In the genomic region with DNA sequence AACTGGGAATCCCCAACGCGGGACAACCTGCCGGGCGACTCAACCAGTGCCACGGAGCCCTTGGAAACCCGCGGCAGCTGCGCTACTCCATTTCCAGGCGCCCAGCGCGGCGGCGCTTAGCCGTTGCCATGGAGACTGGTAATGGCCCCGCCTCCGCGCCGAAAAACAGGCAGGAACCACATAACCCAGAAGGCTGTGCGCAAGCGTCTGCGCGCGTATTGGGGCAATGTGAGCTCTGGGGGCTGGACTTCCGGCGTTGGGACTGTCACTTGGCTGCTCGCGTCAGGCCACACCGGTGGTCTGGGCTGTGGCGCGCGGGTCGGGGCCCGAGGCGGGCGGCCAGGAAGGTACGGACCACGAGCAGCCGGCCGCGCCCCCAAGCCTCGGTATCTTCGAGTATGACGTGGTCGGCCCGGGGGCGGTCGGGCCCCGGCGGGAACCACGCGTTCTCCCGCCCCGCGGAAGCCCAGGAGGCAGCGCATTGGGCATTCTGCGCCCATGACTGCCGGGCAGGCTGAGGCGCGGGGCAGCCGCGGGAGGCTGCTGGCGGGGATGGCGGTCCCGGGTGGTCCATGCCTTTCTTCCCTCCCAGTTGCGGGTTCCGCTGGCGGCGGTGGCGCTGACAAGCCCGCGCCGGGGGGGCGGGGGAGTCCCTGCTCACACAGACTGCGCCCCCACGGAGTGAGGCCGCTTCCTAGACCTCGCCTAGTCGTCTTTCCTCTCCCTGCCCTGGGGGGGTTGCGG, we compare ENCODE assay signal across 8 cellular contexts. TPM values are rescaled to one million over a fixed set of nuclear protein-coding genes. Genes with fewer than 3 reads are reported as not detected.
A peak's percentile ranks its signal among the peaks of the same experiment; 100 is the strongest.
DNase-seq lines count a peak whose midpoint lies in the region; ATAC-seq, FAIRE-seq and TF ChIP-seq lines count a peak whose summit lies in the region.

ZNF324B (plus strand) TSS at position 265 of the 744 bp plus-strand sequence. CDS start 2,080 bp downstream, outside the sequence.

- no peak within 1 kb of the TSS for H4K91ac ChIP-seq in trophoblast cell (ENCODE audit: low read depth, low read length)

- H3K36me3 ChIP-seq in heart left ventricle (peaks cover 0 to 22% (median 4%) of the 10 kb centered on the region in 9 donors), trophoblast cell (ENCODE audit: control insufficient read depth in 1 of 2, insufficient read depth in 2 of 2, low read length in 2 of 2) (peaks cover 10 to 16% of the 10 kb centered on the region in 2 experiments), transverse colon (no peaks in the 10 kb centered on the region)

- TF ChIP-seq EP300 in transverse colon (IDR thresholded peaks at IDR 0.05; ENCODE audit: low read depth) = no peak

- H3K27ac ChIP-seq in heart left ventricle = peak within 1 kb of the TSS in 10 of 12 donors; percentile 12 to 78 (median 62)
- no peak within 1 kb of the TSS for H3K27ac ChIP-seq in trophoblast cell (ENCODE audit: low read depth, low read length)
- peak within 1 kb of the TSS; percentile 67 to 83 (median 74) for H3K27ac ChIP-seq in transverse colon

- H3K4me1 ChIP-seq in heart left ventricle = peaks cover 0 to 10% (median 6%) of the 10 kb centered on the region in 12 donors
- H3K4me1 ChIP-seq in trophoblast cell (ENCODE audit: control insufficient read depth in 1 of 2, insufficient read depth in 2 of 2, low read length in 2 of 2) = peaks cover 3% of the 10 kb centered on the region in 2 experiments
- H3K4me1 ChIP-seq in transverse colon = peaks cover 0 to 15% (median 10%) of the 10 kb centered on the region in 4 donors

- no peak within 1 kb of the TSS for H2BK120ac ChIP-seq in trophoblast cell (ENCODE audit: insufficient read depth, low read length, poor library complexity)

- H3K9me3 ChIP-seq in heart left ventricle (peaks cover 0 to 9% (median 0%) of the 10 kb centered on the region in 12 donors), trophoblast cell (ENCODE audit: insufficient read depth, low read depth, low read length) (peaks cover 8% of the 10 kb centered on the region), transverse colon (peaks cover 0 to 5% of the 10 kb centered on the region in 2 donors)

- peak within 1 kb of the TSS; percentile 71 for H4K8ac ChIP-seq in trophoblast cell (ENCODE audit: low read depth, low read length)

- H2BK12ac ChIP-seq in trophoblast cell (ENCODE audit: low read length) = no peak within 1 kb of the TSS

- peak within 1 kb of the TSS; percentile 61 for H3K23ac ChIP-seq in trophoblast cell (ENCODE audit: low read length)

- peaks cover 2% of the 10 kb centered on the region for H3K79me1 ChIP-seq in trophoblast cell (ENCODE audit: low read length)

- no peak within 1 kb of the TSS for H2AK5ac ChIP-seq in trophoblast cell (ENCODE audit: low read length)

- in situ Hi-C loops in transverse colon (cut with MboI; ENCODE audit: low pct_ligation_motif_present in 1 of 4, low pct_unique_long_range_greater_than_20kb in 1 of 4, low sequenced_read_pairs in 3 of 4) = no loop called here

- WGBS in heart left ventricle, 4 donors = 0 to 1% (median 0%) methylated on average over 24 to 79 of the region's 79 CpGs
- no CpG with 5 or more reads among the region's 79 CpGs for WGBS in trophoblast cell (ENCODE audit: extremely low coverage, insufficient coverage, insufficient read length)
- WGBS in transverse colon (ENCODE audit: low coverage in 1 of 2), 2 donors = 0% methylated on average over 38 of the region's 79 CpGs; no CpG with 5 or more reads in 1 of the 2 donors

- TF ChIP-seq CTCF in heart left ventricle (IDR thresholded peaks at IDR 0.05) (no peak), transverse colon (IDR thresholded peaks at IDR 0.05) (no peak)

- peak within 1 kb of the TSS; percentile 67 for H3K9ac ChIP-seq in trophoblast cell (ENCODE audit: low read length)

- H3K79me2 ChIP-seq in trophoblast cell (ENCODE audit: control insufficient read depth, insufficient read depth, low read length, poor library complexity) = peaks cover 2% of the 10 kb centered on the region

- H3K14ac ChIP-seq in trophoblast cell (ENCODE audit: low read length) = peak within 1 kb of the TSS; percentile 21

- peak within 1 kb of the TSS; percentile 28 for H4K12ac ChIP-seq in trophoblast cell (ENCODE audit: low read depth, low read length)

- H3K4ac ChIP-seq in trophoblast cell (ENCODE audit: low read depth, low read length) = no peak within 1 kb of the TSS

- DNase-seq in GM12891 (ENCODE audit: insufficient read length, low spot score) (peak; percentile 97), NCI-H1417 treated with DMSO at 0.1 percent for 48 hours (lab: John Stamatoyannopoulos, UW) (peak; percentile 68), SW 1271 (lab: John Stamatoyannopoulos, UW) (peak; percentile 85 to 90), heart left ventricle (peak; percentile 95 to 98 (median 97)), trophoblast cell (peak; percentile 97 to 99), transverse colon (peak; percentile 96)
- DNase-seq in activated naive CD8-positive, alpha-beta T cell treated with anti-CD3 and anti-CD28 coated beads, Interleukin-2, amount 50 U/mL, for 16 hours (ENCODE audit: low read depth, low spot score) = peak; percentile 96

- H3K18ac ChIP-seq in trophoblast cell (ENCODE audit: low read length) = peak within 1 kb of the TSS; percentile 6

- peaks cover 0 to 11% (median 0%) of the 10 kb centered on the region in 9 donors for H3K27me3 ChIP-seq in heart left ventricle
- H3K27me3 ChIP-seq in trophoblast cell (ENCODE audit: insufficient read depth, low read length) = no peaks in the 10 kb centered on the region
- H3K27me3 ChIP-seq in transverse colon = no peaks in the 10 kb centered on the region

- peak within 1 kb of the TSS; percentile 82 for H2AFZ ChIP-seq in trophoblast cell (ENCODE audit: insufficient read depth, low read length, poor library complexity)

- ATAC-seq in HG02798 (IDR thresholded peaks at IDR 0.05; ENCODE audit: poor library complexity, unreplicated experiment) = peak; percentile 97
- ATAC-seq in heart left ventricle = peak; percentile 94 to 100 (median 98)

- H3K4me3 ChIP-seq in heart left ventricle (peak within 1 kb of the TSS; percentile 58 to 97 (median 85)), trophoblast cell (ENCODE audit: low read depth, low read length) (peak within 1 kb of the TSS; percentile 87), transverse colon (peak within 1 kb of the TSS; percentile 71 to 91 (median 86))

- intact Hi-C loops in heart left ventricle (cut with DNase I) (loop anchor here in 2 of 10 donors (1.0 kb wide), 1 partner anchor 11 kb away; the partner anchor contains the start of gene ZNF132 (in 2 of the 2)), transverse colon (cut with DNase I; ENCODE audit: low total_unique reads) (no loop called here)

- peak; percentile 45; the same call in 1 of the 2 replicates for TF ChIP-seq POLR2A in GM12891 (IDR thresholded peaks at IDR 0.05; ENCODE audit: low read depth, low read length)
- peak in 1 of 2 donors; percentile 80 for TF ChIP-seq POLR2A in heart left ventricle (IDR thresholded peaks at IDR 0.05)
- TF ChIP-seq POLR2A in transverse colon (IDR thresholded peaks at IDR 0.05) = peak; percentile 57

- no peak within 1 kb of the TSS for H2BK5ac ChIP-seq in trophoblast cell (ENCODE audit: low read depth, low read length, poor library complexity)

- peak within 1 kb of the TSS; percentile 97 for H3K4me2 ChIP-seq in trophoblast cell (ENCODE audit: low read length)

- FAIRE-seq in GM12891 (lab: Jason Lieb, UNC) = peak; percentile 93

TF ChIP-seq in GM12891, 5 proteins besides CTCF, POLR2A, EP300 and RAD21:
- TF ChIP-seq POU2F2 (IDR thresholded peaks at IDR 0.05; ENCODE audit: low read depth, low read length) (no peak), PAX5 (IDR thresholded peaks at IDR 0.05; ENCODE audit: insufficient read depth, low read length, severe bottlenecking) (peak; percentile 14), SPI1 (IDR thresholded peaks at IDR 0.05; ENCODE audit: low read depth, low read length) (no peak)

RNA-seq across cellular contexts. Expression of gene ZNF324B, which starts in this region (rescaled TPM):
- 3.0 TPM for polyA plus RNA-seq in GM12891 (2012; ENCODE audit: low read depth, missing spikeins)
- total RNA-seq in heart left ventricle (1 to 10 TPM; 2.3 to 5.1 (median 4.5) TPM), transverse colon (10 to 100 TPM in 1 of 4 donors, 1 to 10 TPM in 3; 3.0 to 10.6 (median 6.3) TPM)
- 1 to 10 TPM; 1.4 to 3.1 TPM for polyA plus RNA-seq in heart left ventricle
- polyA plus RNA-seq in trophoblast cell (2013) = 1.6 and 1.7 TPM in 2 replicates
